In the genomic region with DNA sequence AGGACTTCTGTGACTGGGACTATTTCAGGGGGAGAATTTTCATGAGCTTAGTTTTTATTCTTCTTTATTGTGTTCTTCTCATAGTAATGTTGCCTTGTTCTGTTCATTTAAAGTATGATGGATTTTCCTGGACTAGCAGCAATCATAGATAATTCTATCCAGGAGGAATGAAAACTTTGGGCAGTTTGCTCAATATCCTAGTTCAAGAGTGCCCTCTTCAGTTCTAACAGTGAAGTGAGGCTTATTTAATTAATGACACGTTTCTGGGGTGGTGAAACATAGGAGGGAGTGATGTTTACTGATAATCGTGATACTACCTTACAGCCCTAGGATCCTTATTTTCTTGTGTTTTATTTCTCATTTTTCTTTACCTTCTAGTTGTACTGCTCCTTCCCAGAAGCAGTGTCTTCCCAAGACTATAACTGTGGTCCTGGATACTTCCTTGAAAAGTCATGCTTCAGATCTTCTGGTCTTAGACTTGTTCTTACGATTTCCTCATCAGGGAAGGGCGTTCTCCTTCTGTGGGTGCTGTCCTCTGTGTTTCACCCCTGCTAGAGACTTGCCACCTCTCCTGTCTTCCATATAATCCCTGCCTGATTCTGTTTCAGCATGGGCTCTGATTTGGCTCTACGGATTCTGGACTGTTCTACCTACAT, we compare ENCODE assay signal across 9 cellular contexts. TPM values are rescaled to one million over a fixed set of nuclear protein-coding genes. Genes with fewer than 3 reads are reported as not detected.
DNase-seq lines count a peak whose midpoint lies in the region; ATAC-seq and TF ChIP-seq lines count a peak whose summit lies in the region.
"Had no signal": no experiment of that assay in that cellular context is flagged by ENCODE, and none has a peak within 500 bp of the region (broad histone marks: within the 10 kb centered on the region; RNA-seq: fewer than 3 reads in every experiment).

No MANE protein-coding gene starts in this region.

- H3K79me2 ChIP-seq in DOHH2 (ENCODE audit: control insufficient read depth, low read length) = no peaks in the 10 kb centered on the region

- H3K9me3 Mint-ChIP-seq in progenitor cell of endocrine pancreas (ENCODE audit: low read depth) = peaks cover 17% of the 10 kb centered on the region

- no peak overlapping the region for H3K27ac Mint-ChIP-seq in progenitor cell of endocrine pancreas

- H3K27me3 ChIP-seq in DOHH2 (ENCODE audit: control insufficient read depth, low read length) = no peaks in the 10 kb centered on the region; the same call in 1 of the 2 replicates
- no peaks in the 10 kb centered on the region for H3K27me3 ChIP-seq in neuronal stem cell (ENCODE audit: control insufficient read depth in 3 of 3, insufficient read depth in 3 of 3, low read depth in 1 of 3, low read length in 3 of 3)
- H3K27me3 ChIP-seq: SJSA1 had no signal

- H3K9ac ChIP-seq in neuronal stem cell (ENCODE audit: low read depth, low read length, poor library complexity) = no peak overlapping the region

- peaks cover 19% of the 10 kb centered on the region for H3K4me1 Mint-ChIP-seq in progenitor cell of endocrine pancreas (ENCODE audit: low read depth)

- no peak overlapping the region for H3K14ac ChIP-seq in neuronal stem cell (ENCODE audit: low read length)

- H3K36me3 ChIP-seq in DOHH2 (ENCODE audit: control insufficient read depth, low read length) (no peaks in the 10 kb centered on the region), neuronal stem cell (replicated peaks in 1 of 2; ENCODE audit: control insufficient read depth in 2 of 2, insufficient read depth in 2 of 2, low read length in 2 of 2) (no peaks in the 10 kb centered on the region)
- H3K36me3 ChIP-seq: SJSA1 had no signal

- H3K4me1 ChIP-seq in DOHH2 (ENCODE audit: control insufficient read depth, low read length) = no peaks in the 10 kb centered on the region
- H3K4me1 ChIP-seq in neuronal stem cell (ENCODE audit: control insufficient read depth in 2 of 2, insufficient read depth in 1 of 2, low read depth in 1 of 2, low read length in 2 of 2) = no peaks in the 10 kb centered on the region

- no peak overlapping the region for H3K4ac ChIP-seq in neuronal stem cell (ENCODE audit: low read length)

- no peak overlapping the region for H2AFZ ChIP-seq in neuronal stem cell (ENCODE audit: low read length)

- DNase-seq in RKO (ENCODE audit: low spot score) (peak; percentile 45), fibroblast of pulmonary artery (ENCODE audit: low read depth) (peak; percentile 68), progenitor cell of endocrine pancreas (ENCODE audit: low spot score, unreplicated experiment) (no peak), neuronal stem cell (ENCODE audit: low spot score) (no peak), SHP77 treated with DMSO at 0.1 percent for 48 hours (lab: John Stamatoyannopoulos, UW) (no peak)

- H3K18ac ChIP-seq in neuronal stem cell (ENCODE audit: low read length) = no peak overlapping the region

- H3K4me2 ChIP-seq in DOHH2 (ENCODE audit: low read length) (no peak overlapping the region), neuronal stem cell (ENCODE audit: insufficient read depth, low read length, poor library complexity, severe bottlenecking) (no peak overlapping the region)

- no peak overlapping the region for H4K91ac ChIP-seq in neuronal stem cell (ENCODE audit: low read depth, low read length, poor library complexity)

- no peak overlapping the region for H3K23ac ChIP-seq in neuronal stem cell (ENCODE audit: low read depth, low read length, poor library complexity)

- no peaks in the 10 kb centered on the region for H4K20me1 ChIP-seq in DOHH2 (ENCODE audit: control insufficient read depth, insufficient read depth, low read depth, low read length)

- H3K4me3 Mint-ChIP-seq in progenitor cell of endocrine pancreas (ENCODE audit: low read depth) = no peak overlapping the region

- peak; percentile 60 for ATAC-seq in HG03354 (IDR thresholded peaks at IDR 0.05; ENCODE audit: poor library complexity, severe bottlenecking, unreplicated experiment)
- no peak for ATAC-seq in HG03521 (IDR thresholded peaks at IDR 0.05; ENCODE audit: unreplicated experiment)

- no CpG with 5 or more reads among the region's 5 CpGs for WGBS in neuronal stem cell (ENCODE audit: extremely low coverage in 2 of 2, insufficient read length in 2 of 2, insufficient replicate concordance in 1 of 2), 2 donors

- H3K27me3 Mint-ChIP-seq in progenitor cell of endocrine pancreas = no peaks in the 10 kb centered on the region

- no peak overlapping the region for H2BK15ac ChIP-seq in neuronal stem cell (ENCODE audit: low read length)

- no peak overlapping the region for H2AK5ac ChIP-seq in neuronal stem cell (ENCODE audit: low read depth, low read length)

- H2BK120ac ChIP-seq in neuronal stem cell (ENCODE audit: low read depth, low read length) = no peak overlapping the region

- no peak overlapping the region for H2BK5ac ChIP-seq in neuronal stem cell (ENCODE audit: low read length)

- no peak overlapping the region for H3K4me3 ChIP-seq in DOHH2 (ENCODE audit: low read length)
- H3K4me3 ChIP-seq in fibroblast of pulmonary artery (replicated peaks; ENCODE audit: low read depth, low read length) = no peak overlapping the region
- H3K4me3 ChIP-seq in neuronal stem cell (ENCODE audit: low read length in 2 of 2) = no peak overlapping the region
- H3K4me3 ChIP-seq: SJSA1 had no signal

- no peaks in the 10 kb centered on the region for H3K9me2 ChIP-seq in DOHH2 (replicated peaks; ENCODE audit: control insufficient read depth, low read length)

- no peak overlapping the region for H4K8ac ChIP-seq in neuronal stem cell (ENCODE audit: low read depth, low read length)

- H3K27ac ChIP-seq in DOHH2 (ENCODE audit: low read depth, low read length) (no peak overlapping the region), neuronal stem cell (replicated peaks; ENCODE audit: low read length) (no peak overlapping the region)
- H3K27ac ChIP-seq: SJSA1 had no signal

- H3K36me3 Mint-ChIP-seq in progenitor cell of endocrine pancreas (ENCODE audit: insufficient read depth) = peaks cover 1% of the 10 kb centered on the region

- peak; percentile 69 for TF ChIP-seq CTCF in DOHH2 (IDR thresholded peaks at IDR 0.05; ENCODE audit: low read depth, low read length, poor library complexity, severe bottlenecking)
- peak; percentile 62 for TF ChIP-seq CTCF in fibroblast of pulmonary artery (IDR thresholded peaks at IDR 0.05; ENCODE audit: low read length, missing control alignments)
- peak; percentile 67 for TF ChIP-seq CTCF in progenitor cell of endocrine pancreas (IDR thresholded peaks at IDR 0.05; ENCODE audit: unreplicated experiment)

- H3F3A ChIP-seq in DOHH2 (ENCODE audit: control insufficient read depth, insufficient read depth) = no peaks in the 10 kb centered on the region

- no peaks in the 10 kb centered on the region for H3K79me1 ChIP-seq in neuronal stem cell (ENCODE audit: low read depth, low read length)

- H2BK12ac ChIP-seq in neuronal stem cell (ENCODE audit: low read length) = no peak overlapping the region

- H3K9me3 ChIP-seq in DOHH2 (ENCODE audit: control insufficient read depth, insufficient read depth, low read length) (no peaks in the 10 kb centered on the region), neuronal stem cell (replicated peaks in 1 of 2; ENCODE audit: control insufficient read depth in 2 of 2, insufficient read depth in 1 of 2, low read depth in 1 of 2, low read length in 2 of 2) (peaks cover 2 to 8% of the 10 kb centered on the region in 2 donors)

RNA-seq across cellular contexts. Expression of a gene that starts 57.4 kb away (rescaled TPM):
- 1.0 and 2.0 TPM in 2 replicates for total RNA-seq in progenitor cell of endocrine pancreas
- polyA plus RNA-seq in neuronal stem cell (2013, experiment 1 of 2) = 0.18 TPM
- polyA plus RNA-seq in neuronal stem cell (2013, experiment 2 of 2) = 0.18 TPM
- total RNA-seq: SJSA1 had no signal

Comparison
In these comparisons a context has a peak if more than half of its experiments do, and no peak if none do; other contexts are left out.
1. DNase-seq: peak in RKO (single experiment) and fibroblast of pulmonary artery (single experiment); none in progenitor cell of endocrine pancreas (single experiment), neuronal stem cell (single experiment) and SHP77 treated with DMSO at 0.1 percent for 48 hours (single experiment).
2. Peak in every context shown above with its lines, with median percentiles within 50 percentile points of each other: CTCF ChIP-seq.